In the genomic region with DNA sequence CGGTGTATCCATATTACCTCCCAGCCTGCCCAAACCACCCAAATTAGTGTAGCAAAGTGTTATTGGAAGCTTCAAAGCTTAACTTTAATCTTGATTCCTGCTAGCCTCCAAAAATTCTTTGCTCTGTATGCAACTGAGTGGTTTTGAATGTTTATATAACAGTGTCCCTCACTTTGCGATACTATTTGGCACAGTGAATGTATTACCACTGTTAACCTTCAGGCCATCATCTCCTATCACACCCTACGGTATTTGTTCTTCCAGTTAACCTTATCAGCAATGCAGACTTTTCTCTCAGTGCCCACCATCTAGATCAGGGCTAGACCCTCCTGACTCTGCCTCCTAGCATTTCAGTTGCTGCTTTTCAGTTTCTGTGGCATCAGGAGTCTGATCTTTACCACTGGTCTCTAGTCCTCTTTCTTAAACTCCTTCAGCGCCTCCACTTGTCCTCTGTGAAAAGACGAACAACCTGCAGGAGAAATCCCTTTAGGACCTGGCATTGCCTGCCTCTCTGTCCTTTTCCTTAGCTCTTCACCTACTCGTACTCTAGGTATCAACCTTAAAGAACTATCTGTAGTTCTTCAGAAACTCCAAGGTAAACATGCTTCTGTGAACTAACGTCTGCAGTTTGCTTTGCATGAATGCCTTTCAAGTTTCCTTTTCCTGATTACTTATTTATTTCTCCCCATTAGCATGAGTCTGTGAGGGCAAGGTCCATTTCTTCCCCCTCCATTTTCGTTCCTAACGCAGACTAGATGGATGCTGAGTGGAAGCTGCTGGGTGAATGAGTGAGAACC, we compare ENCODE assay signal across 16 cellular contexts.
A peak's percentile ranks its signal among the peaks of the same experiment; 100 is the strongest.
DNase-seq lines count a peak whose midpoint lies in the region; ATAC-seq and TF ChIP-seq lines count a peak whose summit lies in the region.
"Had no signal": no experiment of that assay in that cellular context is flagged by ENCODE, and none has a peak within 500 bp of the region (broad histone marks: within the 10 kb centered on the region; RNA-seq: fewer than 3 reads in every experiment).

No MANE protein-coding gene starts in this region.

- intact Hi-C loops in head of caudate nucleus (cut with DNase I): no loop called here

- peak; percentile 42 for ATAC-seq in HG03469 (IDR thresholded peaks at IDR 0.05; ENCODE audit: unreplicated experiment)
- ATAC-seq in HG03520 (IDR thresholded peaks at IDR 0.05; ENCODE audit: unreplicated experiment): no peak
- ATAC-seq in HG02759 (IDR thresholded peaks at IDR 0.05; ENCODE audit: unreplicated experiment): no peak
- ATAC-seq: activated CD4-positive, CD25-positive, alpha-beta regulatory T cell treated with anti-CD3 and anti-CD28 coated beads, Interleukin-2, amount 50 U/mL, for 24 hours; activated naive CD4-positive, alpha-beta T cell treated with anti-CD3 and anti-CD28 coated beads, Interleukin-2, amount 50 U/mL, for 72 hours; left ventricle myocardium superior had no signal

- no peak overlapping the region for H3K27ac ChIP-seq in substantia nigra (ENCODE audit: low read depth, low read length, poor library complexity, severe bottlenecking)

- H3K4me3 ChIP-seq in fibroblast of the aortic adventitia (ENCODE audit: low read depth, low read length): no peak overlapping the region

- DNase-seq in NCI-H526 (lab: John Stamatoyannopoulos, UW): peak; percentile 17 to 22
- no peak for DNase-seq in NCI-H526 treated with DMSO at 0.1 percent for 48 hours (lab: John Stamatoyannopoulos, UW)
- peak; percentile 9 for DNase-seq in fibroblast of the aortic adventitia (ENCODE audit: low read depth)
- no peak for DNase-seq in substantia nigra (lab: John Stamatoyannopoulos, UW)
- no peak for DNase-seq in head of caudate nucleus
- DNase-seq: activated CD8-positive, alpha-beta memory T cell treated with anti-CD3 and anti-CD28 coated beads, Interleukin-2, amount 50 U/mL, for 4 hours; HCEC 1CT; hippocampal formation; left ventricle myocardium superior; NCI-H226; SW 1271 had no signal

- no peak for TF ChIP-seq CTCF in fibroblast of the aortic adventitia (IDR thresholded peaks at IDR 0.05; ENCODE audit: insufficient read depth, low read length)

Comparison
In these comparisons a context has a peak if more than half of its experiments do, and no peak if none do; other contexts are left out.
1. DNase-seq: peak in NCI-H526 (2 of 2) and fibroblast of the aortic adventitia (single experiment); none in NCI-H526 treated with DMSO at 0.1 percent for 48 hours (single experiment), substantia nigra (0 of 49) and head of caudate nucleus (0 of 42).